Comparison of ENCODE assay signal across 1 cellular context in the genomic region with DNA sequence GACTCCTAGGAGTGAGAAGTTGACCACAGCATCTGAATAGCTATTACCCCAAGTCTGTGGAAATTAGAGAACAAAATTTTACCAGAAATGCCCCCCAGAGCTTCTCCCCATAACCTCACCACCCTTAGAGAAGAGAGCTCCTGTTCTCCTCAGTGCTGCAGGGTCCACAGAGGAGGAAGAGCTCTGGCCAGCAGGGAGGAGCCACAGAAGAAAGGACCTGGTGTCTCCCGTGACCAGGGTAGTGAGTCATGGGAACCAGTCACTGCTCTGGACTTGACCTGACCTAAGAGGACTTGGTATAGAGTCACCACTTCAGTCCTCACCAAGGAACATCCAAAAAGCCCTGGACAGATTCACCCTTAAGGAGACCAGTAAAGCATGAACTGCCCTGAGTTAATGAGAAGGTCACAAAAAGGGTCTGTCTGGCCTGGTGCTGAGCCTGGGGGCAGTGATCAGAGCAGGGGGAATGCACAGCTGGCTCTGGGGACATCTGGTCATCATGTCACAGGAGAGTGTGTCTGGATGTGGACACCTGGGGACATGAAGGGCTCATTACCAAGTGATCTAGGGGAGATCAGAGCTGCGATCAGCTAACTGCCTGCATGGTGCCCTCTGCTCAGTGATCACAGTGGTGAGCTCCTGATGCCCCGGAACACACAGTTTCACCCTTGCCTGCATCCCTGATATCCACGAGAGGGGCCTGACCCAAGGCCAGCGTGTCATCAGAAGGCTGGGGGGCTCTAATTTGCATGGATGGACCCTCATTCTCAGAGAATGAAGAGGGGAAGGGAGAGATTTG.
TF ChIP-seq lines count a peak whose summit lies in the region.

No MANE protein-coding gene starts in this region.

TF ChIP-seq in HCT116, 20 proteins besides CTCF, POLR2A, EP300 and RAD21 (continued from another document):
- no peak for TF ChIP-seq EGR1 (IDR thresholded peaks at IDR 0.05; ENCODE audit: low read depth)
- TF ChIP-seq EZH2phosphoT487 (IDR thresholded peaks at IDR 0.05; ENCODE audit: borderline replicate concordance), result no peak
- TF ChIP-seq EZH2 (IDR thresholded peaks at IDR 0.05), result no peak
- TF ChIP-seq, protein P1, sequence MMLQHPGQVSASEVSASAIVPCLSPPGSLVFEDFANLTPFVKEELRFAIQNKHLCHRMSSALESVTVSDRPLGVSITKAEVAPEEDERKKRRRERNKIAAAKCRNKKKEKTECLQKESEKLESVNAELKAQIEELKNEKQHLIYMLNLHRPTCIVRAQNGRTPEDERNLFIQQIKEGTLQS (IDR thresholded peaks at IDR 0.05), result no peak
